Comparison of ENCODE assay signal across 9 cellular contexts in genomic region chr10:71714055-71714454, GRCh38. TPM values are rescaled to one million over a fixed set of nuclear protein-coding genes. Genes with fewer than 3 reads are reported as not detected.
A peak's percentile ranks its signal among the peaks of the same experiment; 100 is the strongest.
DNase-seq lines count a peak whose midpoint lies in the region; ATAC-seq and TF ChIP-seq lines count a peak whose summit lies in the region.
"Had no signal": no experiment of that assay in that cellular context is flagged by ENCODE, and none has a peak within 500 bp of the region (broad histone marks: within the 10 kb centered on the region; RNA-seq: fewer than 3 reads in every experiment).

No MANE protein-coding gene starts in this region.

- DNase-seq in right cardiac atrium (peak in 2 of 3 donors; percentile 56 to 70), cardiac septum (ENCODE audit: low spot score) (no peak), natural killer cell (no peak), aorta (no peak), putamen (ENCODE audit: low spot score) (no peak), RKO (ENCODE audit: low spot score) (no peak)
- DNase-seq: NCI-H187 had no signal

- H3K27ac ChIP-seq in right cardiac atrium (ENCODE audit: low read length) (peak overlapping the region; percentile 95), cingulate gyrus (ENCODE audit: low read depth, low read length) (peak overlapping the region; percentile 99), aorta (ENCODE audit: low read depth in 1 of 2, low read length in 2 of 2) (peak overlapping the region; percentile 15 to 38)

- H3K27me3 ChIP-seq in right cardiac atrium (ENCODE audit: control insufficient read depth, insufficient read depth) (no peaks in the 10 kb centered on the region), aorta (ENCODE audit: control insufficient read depth in 1 of 2, insufficient read depth in 2 of 2, low read length in 1 of 2) (no peaks in the 10 kb centered on the region)

- no peak overlapping the region for H3K4me3 ChIP-seq in right cardiac atrium (ENCODE audit: low read length)
- no peak overlapping the region for H3K4me3 ChIP-seq in aorta (ENCODE audit: low read length in 2 of 2)

- peaks cover 20 to 35% of the 10 kb centered on the region in 2 donors for H3K4me1 Mint-ChIP-seq in natural killer cell

- 55% methylated on average over 3 of the region's 3 CpGs for WGBS in right cardiac atrium
- 81 to 90% methylated on average over 3 of the region's 3 CpGs for WGBS in aorta, 2 donors

- peak overlapping the region; percentile 41 to 90 for H3K27ac Mint-ChIP-seq in natural killer cell

- H3K36me3 Mint-ChIP-seq in natural killer cell: no peaks in the 10 kb centered on the region

- ATAC-seq in right cardiac atrium (no peak), natural killer cell (no peak), aorta (ENCODE audit: low FRiP score) (no peak), HG03442 (IDR thresholded peaks at IDR 0.05; ENCODE audit: unreplicated experiment) (no peak)

- H3K9me3 ChIP-seq in right cardiac atrium (ENCODE audit: control insufficient read depth, low read length): no peaks in the 10 kb centered on the region
- no peaks in the 10 kb centered on the region for H3K9me3 ChIP-seq in aorta (ENCODE audit: control insufficient read depth, low read length)

- H3K36me3 ChIP-seq in aorta (ENCODE audit: control insufficient read depth in 1 of 2, insufficient read depth in 2 of 2, low read length in 1 of 2): no peaks in the 10 kb centered on the region

- H3K9me3 Mint-ChIP-seq in natural killer cell: no peaks in the 10 kb centered on the region

- H3K4me1 ChIP-seq in right cardiac atrium (ENCODE audit: control insufficient read depth, insufficient read depth, low read length): peaks cover 28% of the 10 kb centered on the region
- no peaks in the 10 kb centered on the region for H3K4me1 ChIP-seq in aorta (ENCODE audit: control insufficient read depth in 1 of 2, insufficient read depth in 2 of 2, low read length in 2 of 2)

- no peaks in the 10 kb centered on the region for H3K27me3 Mint-ChIP-seq in natural killer cell (ENCODE audit: low read depth in 2 of 2)

- no peak for TF ChIP-seq CTCF in natural killer cell (IDR thresholded peaks at IDR 0.05)

- intact Hi-C loops in right cardiac atrium (cut with DNase I) (no loop called here), cardiac septum (cut with DNase I) (loop anchor here (10.0 kb wide), 1 partner anchor 171 kb away; no protein-coding TSS in a partner anchor), natural killer cell (cut with micrococcal nuclease) (no loop called here), aorta (cut with DNase I) (loop anchor here in 1 of 2 donors (5.0 kb wide), 1 partner anchor 53 kb away; no protein-coding TSS in a partner anchor)

- peak overlapping the region; percentile 50 for H3K4me3 Mint-ChIP-seq in natural killer cell

RNA-seq across cellular contexts. Expression of gene C10orf105, which starts 5.5 kb away (rescaled TPM):
- total RNA-seq in right cardiac atrium: under 1 TPM in 3 of 4 donors, not detected in 1; 0.14 to 0.36 (median 0.24) TPM
- polyA plus RNA-seq in right cardiac atrium: 0.09 TPM
- not detected for total RNA-seq in cardiac septum
- under 1 TPM; 0.14 to 0.52 (median 0.40) TPM for total RNA-seq in natural killer cell
- under 1 TPM; 0.36 to 0.42 TPM for total RNA-seq in aorta
- not detected for polyA plus RNA-seq in aorta

RNA-seq across cellular contexts. Expression of gene VSIR, which starts 59.3 kb away (rescaled TPM):
- total RNA-seq in right cardiac atrium (10 to 100 TPM; 29.3 to 55.1 (median 34.4) TPM), cardiac septum (63.0 TPM), natural killer cell (100 to 1,000 TPM; 134 to 193 (median 178) TPM), aorta (100 to 1,000 TPM in 1 of 2 donors, 10 to 100 TPM in 1; 91.8 to 123 TPM)
- polyA plus RNA-seq in right cardiac atrium (36.8 TPM), aorta (10 to 100 TPM; 44.7 to 48.0 TPM)

Comparison
In these comparisons a context has a peak if more than half of its experiments do, and no peak if none do; other contexts are left out.
1. DNase-seq: peak in right cardiac atrium (2 of 3); none in cardiac septum (single experiment), natural killer cell (single experiment), aorta (0 of 2), putamen (single experiment) and RKO (single experiment).
2. H3K27ac ChIP-seq: peak in every context shown above with its lines; median percentile 99 in cingulate gyrus; 95 in right cardiac atrium; 26 in aorta.